ENCODE assay signal across 9 cellular contexts in genomic region chr17:82917656-82918345, GRCh38.
DNase-seq lines count a peak whose midpoint lies in the region; ATAC-seq and TF ChIP-seq lines count a peak whose summit lies in the region.
"Had no signal": no experiment of that assay in that cellular context is flagged by ENCODE, and none has a peak within 500 bp of the region (broad histone marks: within the 10 kb centered on the region; RNA-seq: fewer than 3 reads in every experiment).

No MANE protein-coding gene starts in this region.

- POLR2A ChIA-PET in CD4-positive, alpha-beta T cell (lab: Charles Lee): interaction anchor here (1.5 kb wide), 1 partner anchor 54 kb away, joined by 4 read pairs; no protein-coding TSS in a partner anchor
- POLR2A ChIA-PET in naive thymus-derived CD8-positive, alpha-beta T cell (lab: Charles Lee): interaction anchor here (0.7 to 1.4 kb wide), 3 partner anchors 9 to 136 kb away, joined by 3 to 4 read pairs (median 3); no protein-coding TSS in a partner anchor

- TF ChIP-seq CTCF in CD4-positive, alpha-beta T cell (IDR thresholded peaks at IDR 0.05): peak; percentile 31
- TF ChIP-seq CTCF in LNCAP (IDR thresholded peaks at IDR 0.05) (peak; percentile 28; the same call in 1 of the 2 replicates), adrenal gland (IDR thresholded peaks at IDR 0.05) (peak in 5 of 6 experiments; percentile 22 to 51 (median 43)), GM20000 (IDR thresholded peaks at IDR 0.05; ENCODE audit: extremely low read depth, missing control alignments) (no peak)

- H3K36me3 Mint-ChIP-seq in CD4-positive, alpha-beta T cell (ENCODE audit: low read depth): peaks cover 48% of the 10 kb centered on the region
- peaks cover 0 to 39% (median 4%) of the 10 kb centered on the region in 3 donors for H3K36me3 Mint-ChIP-seq in naive thymus-derived CD8-positive, alpha-beta T cell
- peaks cover 53 to 73% of the 10 kb centered on the region in 2 donors for H3K36me3 Mint-ChIP-seq in stimulated activated naive B cell treated with anti-CD40 and anti-IgM and Interleukin-4, amounts not matched to agents 10 μg/mL and 1 μg/mL and 100 μg/mL, for 72 hours

- no peaks in the 10 kb centered on the region for H3K4me1 ChIP-seq in adrenal gland (replicated peaks in 1 of 2)

- no peak for ATAC-seq in CD4-positive, alpha-beta T cell (ENCODE audit: poor library complexity)
- ATAC-seq in naive thymus-derived CD8-positive, alpha-beta T cell: peak; percentile 57 to 82
- no peak for ATAC-seq in stimulated activated naive B cell treated with anti-CD40 and anti-IgM and Interleukin-4, amounts not matched to agents 10 μg/mL and 1 μg/mL and 100 μg/mL, for 72 hours (replicated peaks)

- no peaks in the 10 kb centered on the region for H3K27me3 Mint-ChIP-seq in CD4-positive, alpha-beta T cell
- H3K27me3 Mint-ChIP-seq in naive thymus-derived CD8-positive, alpha-beta T cell: no peaks in the 10 kb centered on the region
- H3K27me3 Mint-ChIP-seq in stimulated activated naive B cell treated with anti-CD40 and anti-IgM and Interleukin-4, amounts not matched to agents 10 μg/mL and 1 μg/mL and 100 μg/mL, for 72 hours: no peaks in the 10 kb centered on the region

- intact Hi-C loops in CD4-positive, alpha-beta T cell (cut with DNase I, micrococcal nuclease): loop anchor here (1.0 to 10.0 kb wide), 3 partner anchors 136 to 243 kb away; no protein-coding TSS in a partner anchor
- intact Hi-C loops in adrenal gland (cut with DNase I) (loop anchor here in 1 of 2 donors (5.0 kb wide), 1 partner anchor 136 kb away; no protein-coding TSS in a partner anchor), posterior cingulate gyrus (cut with DNase I) (no loop called here)

- H3K4me3 Mint-ChIP-seq in CD4-positive, alpha-beta T cell: no peak overlapping the region
- H3K4me3 Mint-ChIP-seq in naive thymus-derived CD8-positive, alpha-beta T cell: no peak overlapping the region
- H3K4me3 Mint-ChIP-seq in stimulated activated naive B cell treated with anti-CD40 and anti-IgM and Interleukin-4, amounts not matched to agents 10 μg/mL and 1 μg/mL and 100 μg/mL, for 72 hours: no peak overlapping the region

- H3K4me3 ChIP-seq in adrenal gland: no peak overlapping the region

- H3K27ac Mint-ChIP-seq in CD4-positive, alpha-beta T cell: no peak overlapping the region
- H3K27ac Mint-ChIP-seq in naive thymus-derived CD8-positive, alpha-beta T cell: peak overlapping the region in 4 of 10 donors; percentile 37 to 67 (median 62)
- no peak overlapping the region for H3K27ac Mint-ChIP-seq in stimulated activated naive B cell treated with anti-CD40 and anti-IgM and Interleukin-4, amounts not matched to agents 10 μg/mL and 1 μg/mL and 100 μg/mL, for 72 hours

- H3K4me1 Mint-ChIP-seq in CD4-positive, alpha-beta T cell (ENCODE audit: low read depth): no peaks in the 10 kb centered on the region
- H3K4me1 Mint-ChIP-seq in naive thymus-derived CD8-positive, alpha-beta T cell: peaks cover 0 to 26% (median 15%) of the 10 kb centered on the region in 4 donors
- peaks cover 30 to 40% of the 10 kb centered on the region in 2 donors for H3K4me1 Mint-ChIP-seq in stimulated activated naive B cell treated with anti-CD40 and anti-IgM and Interleukin-4, amounts not matched to agents 10 μg/mL and 1 μg/mL and 100 μg/mL, for 72 hours

- CTCF ChIA-PET in CD4-positive, alpha-beta T cell (lab: Charles Lee): interaction anchor here (0.7 to 1.1 kb wide), 3 partner anchors 25 to 136 kb away, joined by 3 read pairs; no protein-coding TSS in a partner anchor

- peak in 7 of 10 experiments; percentile 6 to 44 (median 26) for DNase-seq in CD4-positive, alpha-beta T cell
- DNase-seq in adrenal gland (peak in 5 of 7 donors; percentile 31 to 69 (median 44)), GM20000 (ENCODE audit: low spot score) (no peak), posterior cingulate gyrus (no peak), NCI-H1092 (lab: John Stamatoyannopoulos, UW) (no peak)
- peak in 7 of 10 donors; percentile 12 to 46 (median 33) for DNase-seq in naive thymus-derived CD8-positive, alpha-beta T cell
- no peak for DNase-seq in stimulated activated naive B cell treated with anti-CD40 and anti-IgM and Interleukin-4, amounts not matched to agents 10 μg/mL and 1 μg/mL and 100 μg/mL, for 72 hours

- H3K9me3 ChIP-seq in CD4-positive, alpha-beta T cell (ENCODE audit: control insufficient read depth, low read length): no peaks in the 10 kb centered on the region
- H3K9me3 ChIP-seq in adrenal gland (replicated peaks in 1 of 3): no peaks in the 10 kb centered on the region

- H3K27me3 ChIP-seq in CD4-positive, alpha-beta T cell (ENCODE audit: control insufficient read depth, insufficient read depth, low read length): no peaks in the 10 kb centered on the region
- no peaks in the 10 kb centered on the region for H3K27me3 ChIP-seq in adrenal gland

- no peaks in the 10 kb centered on the region for H3K9me3 Mint-ChIP-seq in CD4-positive, alpha-beta T cell
- no peaks in the 10 kb centered on the region for H3K9me3 Mint-ChIP-seq in naive thymus-derived CD8-positive, alpha-beta T cell
- H3K9me3 Mint-ChIP-seq in stimulated activated naive B cell treated with anti-CD40 and anti-IgM and Interleukin-4, amounts not matched to agents 10 μg/mL and 1 μg/mL and 100 μg/mL, for 72 hours: no peaks in the 10 kb centered on the region

- H3K36me3 ChIP-seq in adrenal gland (replicated peaks in 1 of 2): peaks cover 0 to 6% of the 10 kb centered on the region in 2 donors

- 73 to 75% (median 73%) methylated on average over 17 to 22 of the region's 22 CpGs for WGBS in adrenal gland, 4 donors

- H3K27ac ChIP-seq in CD4-positive, alpha-beta T cell (ENCODE audit: low read depth, low read length): no peak overlapping the region
- H3K27ac ChIP-seq in adrenal gland: peak overlapping the region in 1 of 5 donors; percentile 43
- H3K27ac ChIP-seq: HL-60 had no signal

- TF ChIP-seq POLR2A in adrenal gland (IDR thresholded peaks at IDR 0.05): no peak

Comparison
In these comparisons a context has a peak if more than half of its experiments do, and no peak if none do; other contexts are left out.
1. ATAC-seq: peak in naive thymus-derived CD8-positive, alpha-beta T cell (2 of 2); none in CD4-positive, alpha-beta T cell (single experiment) and stimulated activated naive B cell treated with anti-CD40 and anti-IgM and Interleukin-4, amounts not matched to agents 10 μg/mL and 1 μg/mL and 100 μg/mL, for 72 hours (0 of 2).
2. DNase-seq: peak in CD4-positive, alpha-beta T cell (7 of 10), adrenal gland (5 of 7) and naive thymus-derived CD8-positive, alpha-beta T cell (7 of 10); none in GM20000 (single experiment), stimulated activated naive B cell treated with anti-CD40 and anti-IgM and Interleukin-4, amounts not matched to agents 10 μg/mL and 1 μg/mL and 100 μg/mL, for 72 hours (single experiment), posterior cingulate gyrus (0 of 10) and NCI-H1092 (single experiment).